8 cellular contexts compared by ENCODE assay signal in the genomic region with DNA sequence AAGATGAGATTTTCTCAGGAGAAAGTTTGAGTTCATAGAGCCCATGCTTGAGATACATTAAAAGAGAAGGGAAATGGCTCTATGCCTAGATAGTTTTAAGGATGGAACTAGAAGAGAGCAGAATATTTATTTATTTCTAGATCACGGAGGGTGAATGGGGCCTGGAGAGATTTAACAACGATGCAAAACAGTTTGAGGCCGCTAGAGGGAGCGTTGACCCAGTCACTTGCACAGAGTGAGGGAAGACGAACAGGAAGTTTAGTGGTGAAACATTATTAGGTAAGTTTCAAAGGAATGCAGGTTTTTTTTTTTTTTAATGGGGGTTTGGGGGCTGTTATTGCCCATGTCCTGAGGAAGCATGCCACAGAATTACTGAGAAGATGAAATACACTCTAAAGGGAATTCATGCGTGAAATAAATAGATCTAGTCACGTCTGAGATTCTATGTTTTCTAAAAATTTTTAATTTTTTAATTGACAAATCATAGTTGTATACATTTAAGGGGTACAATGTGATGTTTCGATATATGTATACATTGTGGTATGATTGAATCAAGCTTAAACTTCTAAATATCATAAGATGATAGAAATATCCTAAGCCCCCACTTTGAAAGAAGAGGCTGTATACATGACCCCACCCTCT. TPM values are rescaled to one million over a fixed set of nuclear protein-coding genes. Genes with fewer than 3 reads are reported as not detected.
DNase-seq lines count a peak whose midpoint lies in the region; ATAC-seq and TF ChIP-seq lines count a peak whose summit lies in the region.

No MANE protein-coding gene starts in this region.

- H3K27me3 ChIP-seq in lower lobe of right lung (ENCODE audit: low read depth), result no peaks in the 10 kb centered on the region

- intact Hi-C loops in lower lobe of right lung (cut with DNase I), result no loop called here

- ATAC-seq in GM18520 (IDR thresholded peaks at IDR 0.05; ENCODE audit: unreplicated experiment) (peak; percentile 88), HG03045 (IDR thresholded peaks at IDR 0.05; ENCODE audit: unreplicated experiment) (peak; percentile 83), lower lobe of right lung (peak; percentile 85 to 86)

- no peak overlapping the region for H3K27ac ChIP-seq in lower lobe of right lung

- no peak overlapping the region for H3K4me3 ChIP-seq in lower lobe of right lung

- H3K9me3 ChIP-seq in lower lobe of right lung, result no peaks in the 10 kb centered on the region

- no peaks in the 10 kb centered on the region for H3K36me3 ChIP-seq in lower lobe of right lung

- peak; percentile 74 for TF ChIP-seq CTCF in lower lobe of right lung (IDR thresholded peaks at IDR 0.05)

- peak; percentile 73 for DNase-seq in AG08396 (ENCODE audit: low spot score)
- DNase-seq in NCI-H2227 treated with DMSO at 0.1 percent for 48 hours (lab: John Stamatoyannopoulos, UW), result peak; percentile 12
- DNase-seq in activated CD4-positive, alpha-beta T cell treated with anti-CD3 and anti-CD28 coated beads for 24 hours (ENCODE audit: low read depth in 2 of 2), result peak; percentile 46 to 54
- DNase-seq in dedifferentiated amniotic fluid mesenchymal stem cell (ENCODE audit: extremely low spot score), result peak; percentile 71
- peak; percentile 63 for DNase-seq in lower lobe of right lung
- peak; percentile 38 to 43 for DNase-seq in stimulated activated CD8-positive, alpha-beta memory T cell treated with anti-CD3 and anti-CD28 coated beads, Interleukin-2, amount 100 ng/mL, for 1 hour (ENCODE audit: low read depth in 2 of 2)

- no peaks in the 10 kb centered on the region for H3K4me1 ChIP-seq in lower lobe of right lung

RNA-seq across cellular contexts. Expression of gene PPP1R1A, which starts 14.8 kb away (rescaled TPM):
- total RNA-seq in lower lobe of right lung, result not detected

RNA-seq across cellular contexts. Expression of gene LACRT, which starts 31.4 kb away (rescaled TPM):
- not detected for total RNA-seq in lower lobe of right lung

RNA-seq across cellular contexts. Expression of gene DCD, which starts 44.9 kb away (rescaled TPM):
- not detected for total RNA-seq in lower lobe of right lung

RNA-seq across cellular contexts. Expression of gene PDE1B, which starts 53.9 kb away (rescaled TPM):
- total RNA-seq in lower lobe of right lung, result 9.1 TPM

Comparison
In these comparisons a context has a peak if more than half of its experiments do, and no peak if none do; other contexts are left out.
1. DNase-seq: peak in every context shown above with its lines; median percentile 73 in AG08396; 71 in dedifferentiated amniotic fluid mesenchymal stem cell; 63 in lower lobe of right lung; 50 in activated CD4-positive, alpha-beta T cell treated with anti-CD3 and anti-CD28 coated beads for 24 hours; 40 in stimulated activated CD8-positive, alpha-beta memory T cell treated with anti-CD3 and anti-CD28 coated beads, Interleukin-2, amount 100 ng/mL, for 1 hour; 12 in NCI-H2227 treated with DMSO at 0.1 percent for 48 hours.